ENCODE assay signal across 1 cellular context in genomic region chr19:662207-662961, GRCh38.
A peak's percentile ranks its signal among the peaks of the same experiment; 100 is the strongest.
TF ChIP-seq lines count a peak whose summit lies in the region.

No MANE protein-coding gene starts in this region.

TF ChIP-seq in HepG2, 621 proteins besides CTCF, POLR2A, EP300 and RAD21 (continued from another document and continues in another):
- no peak for TF ChIP-seq ZUFSP (CRISPR knock-in tag; IDR thresholded peaks at IDR 0.05; ENCODE audit: borderline replicate concordance)
- no peak for TF ChIP-seq TCF12 (IDR thresholded peaks at IDR 0.05)
- no peak for TF ChIP-seq TCF12 (CRISPR knock-in tag; IDR thresholded peaks at IDR 0.05)
- TF ChIP-seq TRAFD1 (CRISPR knock-in tag; IDR thresholded peaks at IDR 0.05; ENCODE audit: borderline replicate concordance): no peak
- TF ChIP-seq ZNF816 (CRISPR knock-in tag; IDR thresholded peaks at IDR 0.05; ENCODE audit: borderline replicate concordance): peak; percentile 77
- TF ChIP-seq KLF9 (CRISPR knock-in tag; IDR thresholded peaks at IDR 0.05; ENCODE audit: low read depth): no peak
- TF ChIP-seq CREB3 (CRISPR knock-in tag; IDR thresholded peaks at IDR 0.05): no peak
- no peak for TF ChIP-seq BRD4 (CRISPR knock-in tag; IDR thresholded peaks at IDR 0.05)
- no peak for TF ChIP-seq ZNF512B (CRISPR knock-in tag; IDR thresholded peaks at IDR 0.05; ENCODE audit: borderline replicate concordance)
- no peak for TF ChIP-seq ZNF766 (CRISPR knock-in tag; IDR thresholded peaks at IDR 0.05; ENCODE audit: borderline replicate concordance)
- no peak for TF ChIP-seq CBX2 (IDR thresholded peaks at IDR 0.05; ENCODE audit: low read depth, low read length)
- TF ChIP-seq CBX2 (CRISPR knock-in tag; IDR thresholded peaks at IDR 0.05; ENCODE audit: low read depth): no peak
- TF ChIP-seq NCOA1 (CRISPR knock-in tag; IDR thresholded peaks at IDR 0.05): no peak
- peak; percentile 6; the same call in 1 of the 2 replicates for TF ChIP-seq ZNF574 (CRISPR knock-in tag; IDR thresholded peaks at IDR 0.05)
- no peak for TF ChIP-seq MATR3 (CRISPR knock-in tag; IDR thresholded peaks at IDR 0.05)
- TF ChIP-seq ZNF24 (IDR thresholded peaks at IDR 0.05): no peak
- no peak for TF ChIP-seq ARNT2 (CRISPR knock-in tag; IDR thresholded peaks at IDR 0.05; ENCODE audit: low read depth)
- no peak for TF ChIP-seq ZNF619 (CRISPR knock-in tag; IDR thresholded peaks at IDR 0.05)
- TF ChIP-seq ZNF10 (CRISPR knock-in tag; IDR thresholded peaks at IDR 0.05; ENCODE audit: borderline replicate concordance, low read depth): no peak
- TF ChIP-seq HMGA1 (CRISPR knock-in tag; conservative IDR thresholded peaks at IDR 0.05): no peak
- no peak for TF ChIP-seq PTBP1 (IDR thresholded peaks at IDR 0.05; ENCODE audit: low read depth, low read length, poor library complexity, severe bottlenecking)
- no peak for TF ChIP-seq BRCA1 (CRISPR knock-in tag; IDR thresholded peaks at IDR 0.05)
- no peak for TF ChIP-seq ZSCAN5A (CRISPR knock-in tag; IDR thresholded peaks at IDR 0.05; ENCODE audit: borderline replicate concordance)
- no peak for TF ChIP-seq JARID2 (CRISPR knock-in tag; IDR thresholded peaks at IDR 0.05; ENCODE audit: insufficient replicate concordance)
- no peak for TF ChIP-seq EHMT2 (IDR thresholded peaks at IDR 0.05; ENCODE audit: borderline replicate concordance, low read depth, low read length)
- no peak for TF ChIP-seq ZNF704 (CRISPR knock-in tag; IDR thresholded peaks at IDR 0.05; ENCODE audit: borderline replicate concordance)
- no peak for TF ChIP-seq ZFP36 (IDR thresholded peaks at IDR 0.05; ENCODE audit: borderline replicate concordance, low read depth, low read length, partially characterized antibody)
- no peak for TF ChIP-seq FOXO4 (CRISPR knock-in tag; conservative IDR thresholded peaks at IDR 0.05)
- TF ChIP-seq TEAD2 (CRISPR knock-in tag; IDR thresholded peaks at IDR 0.05): no peak
- no peak for TF ChIP-seq MAF1 (CRISPR knock-in tag; IDR thresholded peaks at IDR 0.05; ENCODE audit: borderline replicate concordance)
- no peak for TF ChIP-seq ZFP90 (CRISPR knock-in tag; IDR thresholded peaks at IDR 0.05; ENCODE audit: borderline replicate concordance)
- TF ChIP-seq FUBP1 (CRISPR knock-in tag; IDR thresholded peaks at IDR 0.05; ENCODE audit: borderline replicate concordance): no peak
- no peak for TF ChIP-seq ZFP37 (CRISPR knock-in tag; IDR thresholded peaks at IDR 0.05; ENCODE audit: borderline replicate concordance)
- TF ChIP-seq CREM (IDR thresholded peaks at IDR 0.05): no peak
- no peak for TF ChIP-seq CREM (CRISPR knock-in tag; IDR thresholded peaks at IDR 0.05)
- no peak for TF ChIP-seq HOXA7 (CRISPR knock-in tag; IDR thresholded peaks at IDR 0.05)
- TF ChIP-seq SAFB2 (CRISPR knock-in tag; IDR thresholded peaks at IDR 0.05; ENCODE audit: borderline replicate concordance, low read depth): 0 out of 2 replicates have a peak, but pooled peaks have one; percentile 11
- TF ChIP-seq BRF2 (CRISPR knock-in tag; IDR thresholded peaks at IDR 0.05): no peak
- no peak for TF ChIP-seq HNF4G (IDR thresholded peaks at IDR 0.05; ENCODE audit: borderline replicate concordance, low read depth, low read length)
- TF ChIP-seq HNF4G (CRISPR knock-in tag; IDR thresholded peaks at IDR 0.05; ENCODE audit: borderline replicate concordance, low read depth): no peak
- TF ChIP-seq SATB2 (CRISPR knock-in tag; IDR thresholded peaks at IDR 0.05): 0 out of 2 replicates have a peak, but pooled peaks have one; percentile 11
- no peak for TF ChIP-seq PAF1 (CRISPR knock-in tag; IDR thresholded peaks at IDR 0.05)
- no peak for TF ChIP-seq TIGD3 (CRISPR knock-in tag; IDR thresholded peaks at IDR 0.05; ENCODE audit: borderline replicate concordance)
- TF ChIP-seq RCOR2 (CRISPR knock-in tag; IDR thresholded peaks at IDR 0.05): no peak
